Comparison of ENCODE assay signal across 1 cellular context in the genomic region with DNA sequence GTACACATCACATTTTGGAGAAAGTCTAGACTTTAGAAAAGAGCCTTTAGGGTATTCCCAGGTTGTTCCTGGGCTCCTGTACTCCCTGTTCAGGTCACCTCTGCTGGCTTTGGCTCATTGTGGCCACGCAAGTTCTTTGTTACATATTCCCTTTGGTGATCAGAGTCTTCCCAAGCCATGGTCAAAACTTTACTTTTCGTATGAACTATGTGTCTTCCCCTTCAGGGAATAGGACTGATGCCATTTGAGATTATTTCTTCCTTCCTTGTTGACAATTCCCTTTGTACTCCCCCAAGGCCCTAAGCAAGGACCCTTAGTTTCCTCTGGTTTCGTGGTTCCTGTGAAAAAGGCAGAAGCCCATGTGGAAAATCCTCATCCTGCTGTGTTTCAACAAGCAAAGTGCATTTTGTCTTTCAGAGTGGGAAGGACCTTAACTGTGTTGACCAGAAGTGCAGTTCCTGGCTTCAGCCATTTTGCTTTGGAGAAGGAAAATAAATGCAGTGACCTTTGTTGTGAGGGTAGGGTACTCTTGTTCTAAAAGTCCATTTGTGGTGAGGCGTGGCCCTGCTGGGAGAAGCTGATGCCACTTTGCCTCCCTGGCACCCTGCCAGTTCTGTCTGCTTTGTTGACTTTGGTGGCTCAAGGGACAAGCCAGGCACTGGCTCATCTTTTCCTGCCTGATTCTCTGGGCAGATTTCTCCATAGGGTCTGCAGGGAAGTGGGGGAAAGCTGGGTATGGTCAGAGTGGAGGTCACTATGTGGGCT.
TF ChIP-seq lines count a peak whose summit lies in the region.

No MANE protein-coding gene starts in this region.

TF ChIP-seq in HepG2, 621 proteins besides CTCF, POLR2A, EP300 and RAD21 (continued from another document and continues in another):
- TF ChIP-seq KIAA2018 (CRISPR knock-in tag; IDR thresholded peaks at IDR 0.05; ENCODE audit: borderline replicate concordance): no peak
- no peak for TF ChIP-seq ZNF512B (CRISPR knock-in tag; IDR thresholded peaks at IDR 0.05; ENCODE audit: borderline replicate concordance)
- TF ChIP-seq GATAD1 (CRISPR knock-in tag; IDR thresholded peaks at IDR 0.05): no peak
- peak; percentile 67; the same call in 1 of the 2 replicates for TF ChIP-seq ZNF350 (CRISPR knock-in tag; IDR thresholded peaks at IDR 0.05; ENCODE audit: borderline replicate concordance, low read depth)
- TF ChIP-seq, protein P1, sequence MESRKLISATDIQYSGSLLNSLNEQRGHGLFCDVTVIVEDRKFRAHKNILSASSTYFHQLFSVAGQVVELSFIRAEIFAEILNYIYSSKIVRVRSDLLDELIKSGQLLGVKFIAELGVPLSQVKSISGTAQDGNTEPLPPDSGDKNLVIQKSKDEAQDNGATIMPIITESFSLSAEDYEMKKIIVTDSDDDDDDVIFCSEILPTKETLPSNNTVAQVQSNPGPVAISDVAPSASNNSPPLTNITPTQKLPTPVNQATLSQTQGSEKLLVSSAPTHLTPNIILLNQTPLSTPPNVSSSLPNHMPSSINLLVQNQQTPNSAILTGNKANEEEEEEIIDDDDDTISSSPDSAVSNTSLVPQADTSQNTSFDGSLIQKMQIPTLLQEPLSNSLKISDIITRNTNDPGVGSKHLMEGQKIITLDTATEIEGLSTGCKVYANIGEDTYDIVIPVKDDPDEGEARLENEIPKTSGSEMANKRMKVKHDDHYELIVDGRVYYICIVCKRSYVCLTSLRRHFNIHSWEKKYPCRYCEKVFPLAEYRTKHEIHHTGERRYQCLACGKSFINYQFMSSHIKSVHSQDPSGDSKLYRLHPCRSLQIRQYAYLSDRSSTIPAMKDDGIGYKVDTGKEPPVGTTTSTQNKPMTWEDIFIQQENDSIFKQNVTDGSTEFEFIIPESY (CRISPR knock-in tag; IDR thresholded peaks at IDR 0.05): no peak
- TF ChIP-seq DMTF1 (CRISPR knock-in tag; IDR thresholded peaks at IDR 0.05): no peak
- no peak for TF ChIP-seq HNRNPK (IDR thresholded peaks at IDR 0.05; ENCODE audit: low read depth, low read length, poor library complexity, severe bottlenecking)
- TF ChIP-seq ZBTB44 (CRISPR knock-in tag; IDR thresholded peaks at IDR 0.05): no peak
- no peak for TF ChIP-seq ATAD3A (CRISPR knock-in tag; IDR thresholded peaks at IDR 0.05)
- TF ChIP-seq, protein P2, sequence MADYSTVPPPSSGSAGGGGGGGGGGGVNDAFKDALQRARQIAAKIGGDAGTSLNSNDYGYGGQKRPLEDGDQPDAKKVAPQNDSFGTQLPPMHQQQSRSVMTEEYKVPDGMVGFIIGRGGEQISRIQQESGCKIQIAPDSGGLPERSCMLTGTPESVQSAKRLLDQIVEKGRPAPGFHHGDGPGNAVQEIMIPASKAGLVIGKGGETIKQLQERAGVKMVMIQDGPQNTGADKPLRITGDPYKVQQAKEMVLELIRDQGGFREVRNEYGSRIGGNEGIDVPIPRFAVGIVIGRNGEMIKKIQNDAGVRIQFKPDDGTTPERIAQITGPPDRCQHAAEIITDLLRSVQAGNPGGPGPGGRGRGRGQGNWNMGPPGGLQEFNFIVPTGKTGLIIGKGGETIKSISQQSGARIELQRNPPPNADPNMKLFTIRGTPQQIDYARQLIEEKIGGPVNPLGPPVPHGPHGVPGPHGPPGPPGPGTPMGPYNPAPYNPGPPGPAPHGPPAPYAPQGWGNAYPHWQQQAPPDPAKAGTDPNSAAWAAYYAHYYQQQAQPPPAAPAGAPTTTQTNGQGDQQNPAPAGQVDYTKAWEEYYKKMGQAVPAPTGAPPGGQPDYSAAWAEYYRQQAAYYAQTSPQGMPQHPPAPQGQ (CRISPR knock-in tag; IDR thresholded peaks at IDR 0.05; ENCODE audit: borderline replicate concordance): no peak
- TF ChIP-seq PRPF4 (IDR thresholded peaks at IDR 0.05; ENCODE audit: low read depth, low read length, poor library complexity, severe bottlenecking): no peak
- TF ChIP-seq, protein P3, sequence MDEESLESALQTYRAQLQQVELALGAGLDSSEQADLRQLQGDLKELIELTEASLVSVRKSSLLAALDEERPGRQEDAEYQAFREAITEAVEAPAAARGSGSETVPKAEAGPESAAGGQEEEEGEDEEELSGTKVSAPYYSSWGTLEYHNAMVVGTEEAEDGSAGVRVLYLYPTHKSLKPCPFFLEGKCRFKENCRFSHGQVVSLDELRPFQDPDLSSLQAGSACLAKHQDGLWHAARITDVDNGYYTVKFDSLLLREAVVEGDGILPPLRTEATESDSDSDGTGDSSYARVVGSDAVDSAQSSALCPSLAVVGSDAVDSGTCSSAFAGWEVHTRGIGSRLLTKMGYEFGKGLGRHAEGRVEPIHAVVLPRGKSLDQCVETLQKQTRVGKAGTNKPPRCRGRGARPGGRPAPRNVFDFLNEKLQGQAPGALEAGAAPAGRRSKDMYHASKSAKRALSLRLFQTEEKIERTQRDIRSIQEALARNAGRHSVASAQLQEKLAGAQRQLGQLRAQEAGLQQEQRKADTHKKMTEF (CRISPR knock-in tag; IDR thresholded peaks at IDR 0.05): peak; percentile 61
- peak; percentile 83; the same call in 1 of the 2 replicates for TF ChIP-seq HOMEZ (CRISPR knock-in tag; IDR thresholded peaks at IDR 0.05; ENCODE audit: low read depth)
- peak; percentile 72; the same call in 1 of the 2 replicates for TF ChIP-seq MEF2D (CRISPR knock-in tag; IDR thresholded peaks at IDR 0.05)
- TF ChIP-seq TGIF2 (CRISPR knock-in tag; IDR thresholded peaks at IDR 0.05): no peak; the same call in 1 of the 2 replicates
- TF ChIP-seq, protein P4, sequence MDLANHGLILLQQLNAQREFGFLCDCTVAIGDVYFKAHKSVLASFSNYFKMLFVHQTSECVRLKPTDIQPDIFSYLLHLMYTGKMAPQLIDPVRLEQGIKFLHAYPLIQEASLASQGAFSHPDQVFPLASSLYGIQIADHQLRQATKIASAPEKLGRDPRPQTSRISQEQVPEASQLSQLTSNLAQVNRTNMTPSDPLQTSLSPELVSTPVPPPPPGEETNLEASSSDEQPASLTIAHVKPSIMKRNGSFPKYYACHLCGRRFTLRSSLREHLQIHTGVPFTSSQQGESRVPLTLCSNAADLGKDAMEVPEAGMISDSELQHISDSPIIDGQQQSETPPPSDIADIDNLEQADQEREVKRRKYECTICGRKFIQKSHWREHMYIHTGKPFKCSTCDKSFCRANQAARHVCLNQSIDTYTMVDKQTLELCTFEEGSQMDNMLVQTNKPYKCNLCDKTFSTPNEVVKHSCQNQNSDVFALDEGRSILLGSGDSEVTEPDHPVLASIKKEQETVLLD (CRISPR knock-in tag; IDR thresholded peaks at IDR 0.05; ENCODE audit: low read depth): no peak
- no peak for TF ChIP-seq BRD4 (CRISPR knock-in tag; IDR thresholded peaks at IDR 0.05)
- TF ChIP-seq NFIB (CRISPR knock-in tag; IDR thresholded peaks at IDR 0.05; ENCODE audit: borderline replicate concordance): no peak; the same call in 1 of the 2 replicates
- no peak for TF ChIP-seq ZNF747 (CRISPR knock-in tag; IDR thresholded peaks at IDR 0.05; ENCODE audit: borderline replicate concordance)
- no peak for TF ChIP-seq ZNF3 (CRISPR knock-in tag; IDR thresholded peaks at IDR 0.05)
- TF ChIP-seq SAP130 (CRISPR knock-in tag; IDR thresholded peaks at IDR 0.05; ENCODE audit: low read depth): peak; percentile 81
- TF ChIP-seq KLF13 (CRISPR knock-in tag; IDR thresholded peaks at IDR 0.05): no peak
